In the genomic region with DNA sequence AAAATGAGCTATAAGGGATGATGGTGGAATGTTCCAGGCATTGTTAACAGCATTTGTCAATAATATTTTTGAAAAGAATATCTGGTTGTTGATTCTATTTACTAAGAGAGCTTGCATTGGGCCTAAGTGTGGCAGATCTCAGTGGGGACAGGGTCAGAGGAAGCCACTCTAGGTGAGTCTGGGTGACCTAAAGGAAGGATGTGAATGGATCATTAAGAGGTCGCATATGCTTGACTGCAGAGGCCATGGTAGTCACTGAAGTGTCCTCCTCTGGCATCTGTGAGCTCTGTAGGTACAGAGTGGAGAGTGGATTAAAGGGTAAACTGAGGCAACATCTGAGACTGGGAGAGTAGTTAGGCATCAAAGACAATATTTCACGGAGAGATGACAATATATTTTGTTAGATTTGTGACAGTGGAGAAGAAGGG, we compare ENCODE assay signal across 25 cellular contexts. TPM values are rescaled to one million over a fixed set of nuclear protein-coding genes. Genes with fewer than 3 reads are reported as not detected.
A peak's percentile ranks its signal among the peaks of the same experiment; 100 is the strongest.
DNase-seq lines count a peak whose midpoint lies in the region; FAIRE-seq and TF ChIP-seq lines count a peak whose summit lies in the region.
"Had no signal": no experiment of that assay in that cellular context is flagged by ENCODE, and none has a peak within 500 bp of the region (broad histone marks: within the 10 kb centered on the region; RNA-seq: fewer than 3 reads in every experiment).

No MANE protein-coding gene starts in this region.

- DNase-seq in GM12891 (ENCODE audit: insufficient read length, low spot score): no peak
- no peak for DNase-seq in bronchial epithelial cell (ENCODE audit: low read depth)
- no peak for DNase-seq in keratinocyte (ENCODE audit: low read depth, low spot score)
- no peak for DNase-seq in CD14-positive monocyte (ENCODE audit: low spot score)
- DNase-seq in GM03348 (ENCODE audit: low spot score): no peak
- no peak for DNase-seq in activated CD4-positive, CD25-positive, alpha-beta regulatory T cell treated with anti-CD3 and anti-CD28 coated beads, Interleukin-2, amount 50 U/mL, for 72 hours
- DNase-seq in neural progenitor cell (ENCODE audit: low spot score): no peak
- DNase-seq: 8988T; ACHN; AML-193; BE2C; CD4-positive, alpha-beta T cell; CD8-positive, alpha-beta memory T cell; DMS53; DMS79 treated with DMSO at 0.1 percent for 48 hours; GF-D8; H7; HCEC 1CT had no signal

- H3K36me3 Mint-ChIP-seq in CD14-positive monocyte (no peaks in the 10 kb centered on the region), neural progenitor cell (no peaks in the 10 kb centered on the region)
- H3K36me3 Mint-ChIP-seq: CD8-positive, alpha-beta memory T cell had no signal

- peak overlapping the region; percentile 80; the same call in 1 of the 2 replicates for H3K27ac ChIP-seq in BLaER1
- peak overlapping the region; percentile 76 for H3K27ac ChIP-seq in keratinocyte (ENCODE audit: control insufficient read depth, insufficient read depth, low read length)
- H3K27ac ChIP-seq in neural progenitor cell: no peak overlapping the region
- H3K27ac ChIP-seq: A549, C4-2B, GM23248 had no signal

- no peak overlapping the region for H3K4me3 ChIP-seq in BLaER1
- no peak overlapping the region for H3K4me3 ChIP-seq in bronchial epithelial cell (ENCODE audit: low read depth, low read length)
- H3K4me3 ChIP-seq in keratinocyte (ENCODE audit: control insufficient read depth in 2 of 3, extremely low read depth in 1 of 3, insufficient read depth in 2 of 3, low read depth in 1 of 3, low read length in 3 of 3): no peak overlapping the region
- H3K4me3 ChIP-seq in neural progenitor cell: no peak overlapping the region
- H3K4me3 ChIP-seq: A549, GM23248 had no signal

- H3K4me3 Mint-ChIP-seq in CD14-positive monocyte (no peak overlapping the region), neural progenitor cell (no peak overlapping the region)
- H3K4me3 Mint-ChIP-seq: CD4-positive, alpha-beta T cell; CD8-positive, alpha-beta memory T cell had no signal

- H3K36me3 ChIP-seq in BLaER1 (no peaks in the 10 kb centered on the region), bronchial epithelial cell (ENCODE audit: control insufficient read depth, insufficient read depth, low read length) (no peaks in the 10 kb centered on the region), keratinocyte (ENCODE audit: control insufficient read depth in 2 of 2, extremely low read depth in 1 of 2, insufficient read depth in 2 of 2, low read length in 2 of 2) (no peaks in the 10 kb centered on the region), neural progenitor cell (no peaks in the 10 kb centered on the region)
- H3K36me3 ChIP-seq: BE2C had no signal

- no peak overlapping the region; the same call in 1 of the 2 replicates for H3K9ac ChIP-seq in BLaER1
- no peak overlapping the region for H3K9ac ChIP-seq in keratinocyte (ENCODE audit: control insufficient read depth, extremely low read depth, insufficient read depth, low read length)
- no peak overlapping the region for H3K9ac ChIP-seq in neural progenitor cell
- H3K9ac ChIP-seq: GM23248 had no signal

- H3K4me2 ChIP-seq in BLaER1: peak overlapping the region; percentile 77
- H3K4me2 ChIP-seq in keratinocyte (ENCODE audit: control insufficient read depth, extremely low read depth, insufficient read depth, low read depth, low read length): peak overlapping the region; percentile 29
- H3K4me2 ChIP-seq in neural progenitor cell: no peak overlapping the region
- H3K4me2 ChIP-seq: A549 had no signal

- H3K27ac Mint-ChIP-seq in CD14-positive monocyte: no peak overlapping the region
- no peak overlapping the region for H3K27ac Mint-ChIP-seq in neural progenitor cell
- H3K27ac Mint-ChIP-seq: CD4-positive, alpha-beta T cell had no signal

- intact Hi-C loops in CD14-positive monocyte (cut with micrococcal nuclease): no loop called here

- H3K27me3 ChIP-seq in BLaER1 (no peaks in the 10 kb centered on the region), bronchial epithelial cell (ENCODE audit: control insufficient read depth, insufficient read depth, low read length) (no peaks in the 10 kb centered on the region), keratinocyte (ENCODE audit: control insufficient read depth, extremely low read depth, insufficient read depth, low read length) (no peaks in the 10 kb centered on the region), neural progenitor cell (peaks cover 100% of the 10 kb centered on the region)

- TF ChIP-seq CTCF in bronchial epithelial cell (IDR thresholded peaks at IDR 0.05; ENCODE audit: insufficient read depth, low read length, severe bottlenecking) (no peak), keratinocyte (optimal IDR thresholded peaks at IDR 0.05 in 1 of 3, IDR thresholded peaks at IDR 0.05 in 1 of 3, conservative IDR thresholded peaks at IDR 0.05 in 1 of 3; ENCODE audit: extremely low read depth in 1 of 3, insufficient read depth in 2 of 3, low read length in 3 of 3) (no peak), CD14-positive monocyte (IDR thresholded peaks at IDR 0.05) (no peak), neural progenitor cell (IDR thresholded peaks at IDR 0.05) (no peak)

- H3K27me3 Mint-ChIP-seq in CD14-positive monocyte (ENCODE audit: low read depth in 3 of 3) (peaks cover 0 to 2% (median 0%) of the 10 kb centered on the region in 3 donors), neural progenitor cell (ENCODE audit: insufficient read depth, low read depth) (peaks cover 4% of the 10 kb centered on the region)

- dilution Hi-C loops in keratinocyte (cut with MboI; ENCODE audit: extremely low pct_ligation_motif_present, low sequenced_read_pairs): no loop called here

- H3K79me2 ChIP-seq in keratinocyte (ENCODE audit: control insufficient read depth, insufficient read depth, low read length) (no peaks in the 10 kb centered on the region), neural progenitor cell (ENCODE audit: low read depth) (no peaks in the 10 kb centered on the region)

- H3K4me1 Mint-ChIP-seq in CD14-positive monocyte (peaks cover 5% of the 10 kb centered on the region), neural progenitor cell (peaks cover 5% of the 10 kb centered on the region)
- H3K4me1 Mint-ChIP-seq: CD8-positive, alpha-beta memory T cell had no signal

- no peaks in the 10 kb centered on the region for H3F3A ChIP-seq in neural progenitor cell (ENCODE audit: low read depth)

- H2AFZ ChIP-seq in keratinocyte (ENCODE audit: control insufficient read depth, low read length): no peak overlapping the region
- no peak overlapping the region for H2AFZ ChIP-seq in neural progenitor cell (replicated peaks)
- H2AFZ ChIP-seq: GM23248 had no signal

- peaks cover 68% of the 10 kb centered on the region for H3K4me1 ChIP-seq in BLaER1
- peaks cover 42% of the 10 kb centered on the region for H3K4me1 ChIP-seq in keratinocyte (ENCODE audit: control insufficient read depth, extremely low read depth, insufficient read depth, low read length)
- no peaks in the 10 kb centered on the region for H3K4me1 ChIP-seq in neural progenitor cell
- H3K4me1 ChIP-seq: A549, BE2C had no signal

- no peaks in the 10 kb centered on the region for H3K9me3 ChIP-seq in BLaER1
- H3K9me3 ChIP-seq in keratinocyte (ENCODE audit: control insufficient read depth, low read depth, low read length): no peaks in the 10 kb centered on the region
- no peaks in the 10 kb centered on the region for H3K9me3 ChIP-seq in neural progenitor cell (ENCODE audit: low read depth)
- H3K9me3 ChIP-seq: A549, BE2C had no signal

- H3K9me3 Mint-ChIP-seq in CD14-positive monocyte: peaks cover 0 to 1% (median 0%) of the 10 kb centered on the region in 7 donors
- no peaks in the 10 kb centered on the region for H3K9me3 Mint-ChIP-seq in neural progenitor cell
- H3K9me3 Mint-ChIP-seq: CD4-positive, alpha-beta T cell; CD8-positive, alpha-beta memory T cell had no signal

- TF ChIP-seq POLR2A in GM12891 (IDR thresholded peaks at IDR 0.05; ENCODE audit: low read depth, low read length): no peak

- H4K20me1 ChIP-seq in BLaER1 (no peaks in the 10 kb centered on the region), keratinocyte (ENCODE audit: control insufficient read depth, extremely low read depth, insufficient read depth, low read length) (no peaks in the 10 kb centered on the region), neural progenitor cell (ENCODE audit: low read depth) (no peaks in the 10 kb centered on the region)

- FAIRE-seq in GM12891 (lab: Jason Lieb, UNC) (peak; percentile 40), bronchial epithelial cell (lab: Jason Lieb, UNC) (peak; percentile 58), keratinocyte (lab: Jason Lieb, UNC) (peak; percentile 26)
- FAIRE-seq: A549, D721Med, GM19239, H1 had no signal

- H3K9me1 ChIP-seq in keratinocyte (ENCODE audit: control insufficient read depth, extremely low read depth, insufficient read depth, low read length): no peaks in the 10 kb centered on the region

TF ChIP-seq in GM12891, 5 proteins besides CTCF, POLR2A, EP300 and RAD21:
- TF ChIP-seq POLR2AphosphoS5 (IDR thresholded peaks at IDR 0.05; ENCODE audit: low read depth, low read length) (no peak), TAF1 (IDR thresholded peaks at IDR 0.05; ENCODE audit: low read depth, low read length) (no peak), PAX5 (IDR thresholded peaks at IDR 0.05; ENCODE audit: insufficient read depth, low read length, severe bottlenecking) (no peak), POU2F2 (IDR thresholded peaks at IDR 0.05; ENCODE audit: low read depth, low read length) (no peak), SPI1 (IDR thresholded peaks at IDR 0.05; ENCODE audit: low read depth, low read length) (no peak)

RNA-seq across cellular contexts. Expression of a gene that starts 37.9 kb away (rescaled TPM):
- 12.7 TPM for polyA plus RNA-seq in GM12891 (2012; ENCODE audit: low read depth, missing spikeins)
- total RNA-seq in bronchial epithelial cell (24.7 and 27.9 TPM in 2 replicates), neural progenitor cell (ENCODE audit: low replicate concordance) (53.9 and 74.0 TPM in 2 replicates)
- polyA plus RNA-seq in keratinocyte (13.8 to 14.8 TPM (median 13.9 TPM) in 3 replicates), CD14-positive monocyte (1 to 10 TPM; 9.0 to 9.5 TPM)
- 10.8 TPM for polyA plus RNA-seq in keratinocyte (2011; ENCODE audit: low read depth)
- 4.6 and 7.0 TPM in 2 replicates for polyA plus RNA-seq in keratinocyte (2011; cell fraction: cytosol; rRNA removed)
- 59.0 and 81.0 TPM in 2 replicates for polyA plus RNA-seq in keratinocyte (2011; cell fraction: nucleus; rRNA removed)
- 19.8 and 26.6 TPM in 2 replicates for polyA plus RNA-seq in keratinocyte (2012; ENCODE audit: low replicate concordance)
- 17.4 to 39.6 TPM (median 24.1 TPM) in 3 replicates for polyA minus RNA-seq in keratinocyte
- 4.4 TPM for polyA minus RNA-seq in keratinocyte (2011; cell fraction: cytosol; rRNA and poly(A)+ RNA removed)
- 29.4 and 30.1 TPM in 2 replicates for polyA minus RNA-seq in keratinocyte (2011; cell fraction: nucleus; rRNA and poly(A)+ RNA removed)
